1 cellular context compared by ENCODE assay signal in genomic region chr5:81389015-81389414, GRCh38.
TF ChIP-seq lines count a peak whose summit lies in the region.

No MANE protein-coding gene starts in this region.

TF ChIP-seq in H1, 55 proteins besides CTCF, POLR2A, EP300 and RAD21:
- TF ChIP-seq SUZ12 (IDR thresholded peaks at IDR 0.05; ENCODE audit: low read length) (no peak), RFX5 (IDR thresholded peaks at IDR 0.05; ENCODE audit: borderline replicate concordance, low read depth, low read length) (no peak), POLR2AphosphoS5 (IDR thresholded peaks at IDR 0.05; ENCODE audit: low read depth, low read length) (no peak), HDAC2 (IDR thresholded peaks at IDR 0.05; ENCODE audit: borderline replicate concordance in 1 of 2, low read depth in 2 of 2, low read length in 2 of 2) (no peak), TEAD4 (IDR thresholded peaks at IDR 0.05; ENCODE audit: low read depth, low read length) (no peak), TAF7 (optimal IDR thresholded peaks at IDR 0.05; ENCODE audit: borderline replicate concordance, low read depth, low read length) (no peak), RBBP5 (IDR thresholded peaks at IDR 0.05; ENCODE audit: borderline replicate concordance, low read depth, low read length) (no peak), NANOG (IDR thresholded peaks at IDR 0.05; ENCODE audit: insufficient read depth, low read depth, low read length, poor library complexity, severe bottlenecking) (no peak), ZNF274 (IDR thresholded peaks at IDR 0.05; ENCODE audit: borderline replicate concordance, extremely low read depth, low read length) (no peak), TCF12 (IDR thresholded peaks at IDR 0.05; ENCODE audit: low read depth, low read length) (no peak), NRF1 (IDR thresholded peaks at IDR 0.05; ENCODE audit: low read depth, low read length) (no peak), KDM1A (IDR thresholded peaks at IDR 0.05; ENCODE audit: borderline replicate concordance, low read length) (no peak), RXRA (IDR thresholded peaks at IDR 0.05; ENCODE audit: insufficient read depth, low read depth, low read length) (no peak), GABPA (IDR thresholded peaks at IDR 0.05; ENCODE audit: borderline replicate concordance, insufficient read depth, low read length) (no peak), EZH2 (IDR thresholded peaks at IDR 0.05; ENCODE audit: low read depth, low read length, severe bottlenecking) (no peak)
- TF ChIP-seq, protein P1, sequence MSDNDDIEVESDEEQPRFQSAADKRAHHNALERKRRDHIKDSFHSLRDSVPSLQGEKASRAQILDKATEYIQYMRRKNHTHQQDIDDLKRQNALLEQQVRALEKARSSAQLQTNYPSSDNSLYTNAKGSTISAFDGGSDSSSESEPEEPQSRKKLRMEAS (IDR thresholded peaks at IDR 0.05) = no peak
- TF ChIP-seq, protein P2, sequence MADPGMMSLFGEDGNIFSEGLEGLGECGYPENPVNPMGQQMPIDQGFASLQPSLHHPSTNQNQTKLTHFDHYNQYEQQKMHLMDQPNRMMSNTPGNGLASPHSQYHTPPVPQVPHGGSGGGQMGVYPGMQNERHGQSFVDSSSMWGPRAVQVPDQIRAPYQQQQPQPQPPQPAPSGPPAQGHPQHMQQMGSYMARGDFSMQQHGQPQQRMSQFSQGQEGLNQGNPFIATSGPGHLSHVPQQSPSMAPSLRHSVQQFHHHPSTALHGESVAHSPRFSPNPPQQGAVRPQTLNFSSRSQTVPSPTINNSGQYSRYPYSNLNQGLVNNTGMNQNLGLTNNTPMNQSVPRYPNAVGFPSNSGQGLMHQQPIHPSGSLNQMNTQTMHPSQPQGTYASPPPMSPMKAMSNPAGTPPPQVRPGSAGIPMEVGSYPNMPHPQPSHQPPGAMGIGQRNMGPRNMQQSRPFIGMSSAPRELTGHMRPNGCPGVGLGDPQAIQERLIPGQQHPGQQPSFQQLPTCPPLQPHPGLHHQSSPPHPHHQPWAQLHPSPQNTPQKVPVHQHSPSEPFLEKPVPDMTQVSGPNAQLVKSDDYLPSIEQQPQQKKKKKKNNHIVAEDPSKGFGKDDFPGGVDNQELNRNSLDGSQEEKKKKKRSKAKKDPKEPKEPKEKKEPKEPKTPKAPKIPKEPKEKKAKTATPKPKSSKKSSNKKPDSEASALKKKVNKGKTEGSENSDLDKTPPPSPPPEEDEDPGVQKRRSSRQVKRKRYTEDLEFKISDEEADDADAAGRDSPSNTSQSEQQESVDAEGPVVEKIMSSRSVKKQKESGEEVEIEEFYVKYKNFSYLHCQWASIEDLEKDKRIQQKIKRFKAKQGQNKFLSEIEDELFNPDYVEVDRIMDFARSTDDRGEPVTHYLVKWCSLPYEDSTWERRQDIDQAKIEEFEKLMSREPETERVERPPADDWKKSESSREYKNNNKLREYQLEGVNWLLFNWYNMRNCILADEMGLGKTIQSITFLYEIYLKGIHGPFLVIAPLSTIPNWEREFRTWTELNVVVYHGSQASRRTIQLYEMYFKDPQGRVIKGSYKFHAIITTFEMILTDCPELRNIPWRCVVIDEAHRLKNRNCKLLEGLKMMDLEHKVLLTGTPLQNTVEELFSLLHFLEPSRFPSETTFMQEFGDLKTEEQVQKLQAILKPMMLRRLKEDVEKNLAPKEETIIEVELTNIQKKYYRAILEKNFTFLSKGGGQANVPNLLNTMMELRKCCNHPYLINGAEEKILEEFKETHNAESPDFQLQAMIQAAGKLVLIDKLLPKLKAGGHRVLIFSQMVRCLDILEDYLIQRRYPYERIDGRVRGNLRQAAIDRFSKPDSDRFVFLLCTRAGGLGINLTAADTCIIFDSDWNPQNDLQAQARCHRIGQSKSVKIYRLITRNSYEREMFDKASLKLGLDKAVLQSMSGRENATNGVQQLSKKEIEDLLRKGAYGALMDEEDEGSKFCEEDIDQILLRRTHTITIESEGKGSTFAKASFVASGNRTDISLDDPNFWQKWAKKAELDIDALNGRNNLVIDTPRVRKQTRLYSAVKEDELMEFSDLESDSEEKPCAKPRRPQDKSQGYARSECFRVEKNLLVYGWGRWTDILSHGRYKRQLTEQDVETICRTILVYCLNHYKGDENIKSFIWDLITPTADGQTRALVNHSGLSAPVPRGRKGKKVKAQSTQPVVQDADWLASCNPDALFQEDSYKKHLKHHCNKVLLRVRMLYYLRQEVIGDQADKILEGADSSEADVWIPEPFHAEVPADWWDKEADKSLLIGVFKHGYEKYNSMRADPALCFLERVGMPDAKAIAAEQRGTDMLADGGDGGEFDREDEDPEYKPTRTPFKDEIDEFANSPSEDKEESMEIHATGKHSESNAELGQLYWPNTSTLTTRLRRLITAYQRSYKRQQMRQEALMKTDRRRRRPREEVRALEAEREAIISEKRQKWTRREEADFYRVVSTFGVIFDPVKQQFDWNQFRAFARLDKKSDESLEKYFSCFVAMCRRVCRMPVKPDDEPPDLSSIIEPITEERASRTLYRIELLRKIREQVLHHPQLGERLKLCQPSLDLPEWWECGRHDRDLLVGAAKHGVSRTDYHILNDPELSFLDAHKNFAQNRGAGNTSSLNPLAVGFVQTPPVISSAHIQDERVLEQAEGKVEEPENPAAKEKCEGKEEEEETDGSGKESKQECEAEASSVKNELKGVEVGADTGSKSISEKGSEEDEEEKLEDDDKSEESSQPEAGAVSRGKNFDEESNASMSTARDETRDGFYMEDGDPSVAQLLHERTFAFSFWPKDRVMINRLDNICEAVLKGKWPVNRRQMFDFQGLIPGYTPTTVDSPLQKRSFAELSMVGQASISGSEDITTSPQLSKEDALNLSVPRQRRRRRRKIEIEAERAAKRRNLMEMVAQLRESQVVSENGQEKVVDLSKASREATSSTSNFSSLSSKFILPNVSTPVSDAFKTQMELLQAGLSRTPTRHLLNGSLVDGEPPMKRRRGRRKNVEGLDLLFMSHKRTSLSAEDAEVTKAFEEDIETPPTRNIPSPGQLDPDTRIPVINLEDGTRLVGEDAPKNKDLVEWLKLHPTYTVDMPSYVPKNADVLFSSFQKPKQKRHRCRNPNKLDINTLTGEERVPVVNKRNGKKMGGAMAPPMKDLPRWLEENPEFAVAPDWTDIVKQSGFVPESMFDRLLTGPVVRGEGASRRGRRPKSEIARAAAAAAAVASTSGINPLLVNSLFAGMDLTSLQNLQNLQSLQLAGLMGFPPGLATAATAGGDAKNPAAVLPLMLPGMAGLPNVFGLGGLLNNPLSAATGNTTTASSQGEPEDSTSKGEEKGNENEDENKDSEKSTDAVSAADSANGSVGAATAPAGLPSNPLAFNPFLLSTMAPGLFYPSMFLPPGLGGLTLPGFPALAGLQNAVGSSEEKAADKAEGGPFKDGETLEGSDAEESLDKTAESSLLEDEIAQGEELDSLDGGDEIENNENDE (IDR thresholded peaks at IDR 0.05; ENCODE audit: insufficient replicate concordance, low read length) = no peak
